ENCODE assay signal across 1 cellular context in genomic region chr14:60093606-60094005, GRCh38.
TF ChIP-seq lines count a peak whose summit lies in the region.

No MANE protein-coding gene starts in this region.

TF ChIP-seq in SK-N-SH, 30 proteins besides CTCF, POLR2A, EP300 and RAD21 (continued from another document):
- TF ChIP-seq USF2 (IDR thresholded peaks at IDR 0.05; ENCODE audit: borderline replicate concordance, low read depth, low read length) (no peak), CHD2 (IDR thresholded peaks at IDR 0.05; ENCODE audit: low read length, partially characterized antibody) (no peak), TAF1 (IDR thresholded peaks at IDR 0.05; ENCODE audit: borderline replicate concordance, low read depth, low read length) (no peak), SIN3A (IDR thresholded peaks at IDR 0.05; ENCODE audit: borderline replicate concordance, low read depth, low read length) (no peak), MXI1 (IDR thresholded peaks at IDR 0.05; ENCODE audit: low read depth, low read length) (no peak), MEF2A (IDR thresholded peaks at IDR 0.05; ENCODE audit: borderline replicate concordance, low read depth) (no peak), YY1 (IDR thresholded peaks at IDR 0.05; ENCODE audit: low read depth) (no peak), GABPA (IDR thresholded peaks at IDR 0.05; ENCODE audit: low read depth) (no peak)
